In genomic region chr9:96294146-96294545, GRCh38 we compare ENCODE assay signal across 1 cellular context.
TF ChIP-seq lines count a peak whose summit lies in the region.

No MANE protein-coding gene starts in this region.

TF ChIP-seq in H1, 55 proteins besides CTCF, POLR2A, EP300 and RAD21:
- no peak for TF ChIP-seq RBBP5 (IDR thresholded peaks at IDR 0.05; ENCODE audit: borderline replicate concordance, low read depth, low read length)
